Comparison of ENCODE assay signal across 13 cellular contexts in the genomic region with DNA sequence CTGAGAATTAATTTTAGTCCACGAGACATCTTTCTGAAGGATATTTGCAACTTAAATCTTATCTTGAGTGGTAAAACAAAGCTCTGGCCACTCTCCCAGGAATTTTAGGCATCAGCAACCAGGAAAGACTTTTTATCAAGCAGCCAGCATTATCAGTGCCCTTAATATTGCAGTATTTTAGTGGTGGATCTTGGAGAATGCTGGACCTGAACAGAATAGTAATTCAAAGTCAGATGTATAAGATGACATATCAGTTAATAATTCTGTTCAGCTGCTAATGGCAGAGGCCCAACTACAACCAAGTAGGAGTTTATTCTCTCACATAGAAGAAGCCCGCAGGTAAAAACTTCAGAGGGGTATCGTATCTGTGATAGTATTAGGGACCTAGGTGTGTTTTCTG. TPM values are rescaled to one million over a fixed set of nuclear protein-coding genes. Genes with fewer than 3 reads are reported as not detected.
A peak's percentile ranks its signal among the peaks of the same experiment; 100 is the strongest.
DNase-seq lines count a peak whose midpoint lies in the region; ATAC-seq and TF ChIP-seq lines count a peak whose summit lies in the region.
"Had no signal": no experiment of that assay in that cellular context is flagged by ENCODE, and none has a peak within 500 bp of the region (broad histone marks: within the 10 kb centered on the region; RNA-seq: fewer than 3 reads in every experiment).

No MANE protein-coding gene starts in this region.

- peak; percentile 29 for DNase-seq in M059J (ENCODE audit: low read depth)
- DNase-seq in astrocyte of the hippocampus (ENCODE audit: low read depth, low spot score): peak; percentile 53
- peak; percentile 52 for DNase-seq in iris pigment epithelial cell (ENCODE audit: low read depth)
- no peak for DNase-seq in GM03348 (ENCODE audit: low spot score)
- DNase-seq in NCI-H524 (lab: John Stamatoyannopoulos, UW): no peak
- DNase-seq: BE2C; CD4-positive, alpha-beta memory T cell; DMS79; GDM1; HCEC 1CT; HFFc6 had no signal

- no peak for ATAC-seq in SK-N-SH treated with all-trans-retinoic acid at 6 μM for 48 hours
- no peak for ATAC-seq in GM19324 (IDR thresholded peaks at IDR 0.05; ENCODE audit: low FRiP score, unreplicated experiment)

TF ChIP-seq in SK-N-SH treated with all-trans-retinoic acid at 6 μM for 48 hours, 23 proteins besides CTCF, POLR2A, EP300 and RAD21:
- TF ChIP-seq GLIS3 (CRISPR knock-in tag; IDR thresholded peaks at IDR 0.05) (no peak), ISL1 (CRISPR knock-in tag; IDR thresholded peaks at IDR 0.05) (no peak), PATZ1 (CRISPR knock-in tag; IDR thresholded peaks at IDR 0.05; ENCODE audit: borderline replicate concordance) (no peak), ZC3H10 (CRISPR knock-in tag; IDR thresholded peaks at IDR 0.05) (no peak), OSR1 (CRISPR knock-in tag; IDR thresholded peaks at IDR 0.05) (no peak), SNAI2 (CRISPR knock-in tag; IDR thresholded peaks at IDR 0.05) (no peak), ARNTL (CRISPR knock-in tag; IDR thresholded peaks at IDR 0.05; ENCODE audit: borderline replicate concordance, low read depth) (no peak), POU6F1 (CRISPR knock-in tag; IDR thresholded peaks at IDR 0.05; ENCODE audit: borderline replicate concordance, low read depth) (no peak), ESRRG (CRISPR knock-in tag; IDR thresholded peaks at IDR 0.05) (no peak), PPARA (CRISPR knock-in tag; IDR thresholded peaks at IDR 0.05; ENCODE audit: borderline replicate concordance) (no peak), RARB (CRISPR knock-in tag; IDR thresholded peaks at IDR 0.05) (no peak)
- TF ChIP-seq, protein P1, sequence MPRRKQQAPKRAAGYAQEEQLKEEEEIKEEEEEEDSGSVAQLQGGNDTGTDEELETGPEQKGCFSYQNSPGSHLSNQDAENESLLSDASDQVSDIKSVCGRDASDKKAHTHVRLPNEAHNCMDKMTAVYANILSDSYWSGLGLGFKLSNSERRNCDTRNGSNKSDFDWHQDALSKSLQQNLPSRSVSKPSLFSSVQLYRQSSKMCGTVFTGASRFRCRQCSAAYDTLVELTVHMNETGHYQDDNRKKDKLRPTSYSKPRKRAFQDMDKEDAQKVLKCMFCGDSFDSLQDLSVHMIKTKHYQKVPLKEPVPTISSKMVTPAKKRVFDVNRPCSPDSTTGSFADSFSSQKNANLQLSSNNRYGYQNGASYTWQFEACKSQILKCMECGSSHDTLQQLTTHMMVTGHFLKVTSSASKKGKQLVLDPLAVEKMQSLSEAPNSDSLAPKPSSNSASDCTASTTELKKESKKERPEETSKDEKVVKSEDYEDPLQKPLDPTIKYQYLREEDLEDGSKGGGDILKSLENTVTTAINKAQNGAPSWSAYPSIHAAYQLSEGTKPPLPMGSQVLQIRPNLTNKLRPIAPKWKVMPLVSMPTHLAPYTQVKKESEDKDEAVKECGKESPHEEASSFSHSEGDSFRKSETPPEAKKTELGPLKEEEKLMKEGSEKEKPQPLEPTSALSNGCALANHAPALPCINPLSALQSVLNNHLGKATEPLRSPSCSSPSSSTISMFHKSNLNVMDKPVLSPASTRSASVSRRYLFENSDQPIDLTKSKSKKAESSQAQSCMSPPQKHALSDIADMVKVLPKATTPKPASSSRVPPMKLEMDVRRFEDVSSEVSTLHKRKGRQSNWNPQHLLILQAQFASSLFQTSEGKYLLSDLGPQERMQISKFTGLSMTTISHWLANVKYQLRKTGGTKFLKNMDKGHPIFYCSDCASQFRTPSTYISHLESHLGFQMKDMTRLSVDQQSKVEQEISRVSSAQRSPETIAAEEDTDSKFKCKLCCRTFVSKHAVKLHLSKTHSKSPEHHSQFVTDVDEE (CRISPR knock-in tag; IDR thresholded peaks at IDR 0.05): no peak

RNA-seq across cellular contexts. Expression of gene CRY1, which starts 59.0 kb away (rescaled TPM):
- 16.1 and 16.2 TPM in 2 replicates for total RNA-seq in M059J (2014; rRNA removed; shearing (Covaris generic))

Comparison
In these comparisons a context has a peak if more than half of its experiments do, and no peak if none do; other contexts are left out.
1. DNase-seq: peak in M059J (single experiment), astrocyte of the hippocampus (single experiment) and iris pigment epithelial cell (single experiment); none in GM03348 (single experiment) and NCI-H524 (0 of 2).